13 cellular contexts compared by ENCODE assay signal in the genomic region with DNA sequence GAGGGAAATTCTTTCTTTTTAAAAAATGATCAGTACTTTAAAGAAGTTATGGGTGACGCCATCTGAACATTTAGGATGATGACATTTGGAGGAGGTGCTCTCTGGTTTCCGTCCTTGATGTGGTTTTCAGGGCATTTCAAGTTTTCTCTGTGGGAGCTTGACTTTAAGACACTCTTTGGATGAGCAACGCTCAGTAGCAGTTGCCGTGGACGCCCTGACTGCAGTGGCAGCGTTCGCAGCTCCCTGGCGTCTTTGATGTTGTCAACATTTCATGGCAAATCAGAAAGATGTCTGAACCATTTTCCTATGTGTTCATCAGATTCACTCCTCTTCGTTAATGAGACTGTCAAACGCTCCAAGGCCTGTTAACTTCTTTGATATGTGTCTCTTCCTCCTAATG.
A peak's percentile ranks its signal among the peaks of the same experiment; 100 is the strongest.
DNase-seq lines count a peak whose midpoint lies in the region; ATAC-seq and TF ChIP-seq lines count a peak whose summit lies in the region.
"Had no signal": no experiment of that assay in that cellular context is flagged by ENCODE, and none has a peak within 500 bp of the region (broad histone marks: within the 10 kb centered on the region; RNA-seq: fewer than 3 reads in every experiment).

No MANE protein-coding gene starts in this region.

- H3K4me3 ChIP-seq in spleen (no peak overlapping the region), esophagus squamous epithelium (no peak overlapping the region)

- DNase-seq in activated CD4-positive, alpha-beta T cell treated with anti-CD3 and anti-CD28 coated beads for 4 hours: peak; percentile 32 to 39
- peak; percentile 58 to 71 for DNase-seq in activated T-cell treated with anti-CD3 and anti-CD28 coated beads, Interleukin-2, amount 50 U/mL, for 48 hours
- peak; percentile 50 for DNase-seq in spleen
- DNase-seq in stimulated activated CD8-positive, alpha-beta memory T cell treated with anti-CD3 and anti-CD28 coated beads, Interleukin-4, amount 100 ng/mL, for 48 hours: peak; percentile 57
- no peak for DNase-seq in esophagus squamous epithelium (lab: John Stamatoyannopoulos, UW)
- no peak for DNase-seq in SKM-1 (lab: John Stamatoyannopoulos, UW; ENCODE audit: unreplicated experiment)
- DNase-seq: foreskin melanocyte; immature natural killer cell; mesendoderm; stimulated activated naive CD4-positive, alpha-beta T cell treated with Interleukin-2 at 50 U/mL for 16 hours had no signal

- no peaks in the 10 kb centered on the region for H3K27me3 ChIP-seq in spleen (replicated peaks in 1 of 7)
- no peaks in the 10 kb centered on the region for H3K27me3 ChIP-seq in esophagus squamous epithelium

- H3K9me3 ChIP-seq in spleen (no peaks in the 10 kb centered on the region), esophagus squamous epithelium (no peaks in the 10 kb centered on the region)

- 82 to 88% (median 86%) methylated on average over 10 of the region's 10 CpGs for WGBS in spleen, 5 donors
- WGBS in esophagus squamous epithelium, 2 donors: 85 to 86% methylated on average over 10 of the region's 10 CpGs

- no peak for TF ChIP-seq POLR2A in spleen (IDR thresholded peaks at IDR 0.05)
- TF ChIP-seq POLR2A in esophagus squamous epithelium (IDR thresholded peaks at IDR 0.05): no peak

- no peak for TF ChIP-seq CTCF in spleen (IDR thresholded peaks at IDR 0.05 in 8 of 11, conservative IDR thresholded peaks at IDR 0.05 in 3 of 11)
- TF ChIP-seq CTCF in esophagus squamous epithelium (IDR thresholded peaks at IDR 0.05): no peak

- intact Hi-C loops in spleen (cut with DNase I; ENCODE audit: low total_unique reads): no loop called here
- intact Hi-C loops in esophagus squamous epithelium (cut with DNase I): no loop called here

- no peak for ATAC-seq in HG02571 (IDR thresholded peaks at IDR 0.05; ENCODE audit: unreplicated experiment)
- ATAC-seq: Right ventricle myocardium inferior had no signal

- no peak overlapping the region for H3K27ac ChIP-seq in spleen
- no peak overlapping the region for H3K27ac ChIP-seq in esophagus squamous epithelium
- H3K27ac ChIP-seq: C4-2B had no signal

- H3K4me1 ChIP-seq in spleen: peaks cover 0 to 12% (median 0%) of the 10 kb centered on the region in 6 donors
- peaks cover 0 to 8% (median 0%) of the 10 kb centered on the region in 3 donors for H3K4me1 ChIP-seq in esophagus squamous epithelium

- H3K36me3 ChIP-seq in spleen (peaks cover 0 to 33% (median 0%) of the 10 kb centered on the region in 6 donors), esophagus squamous epithelium (no peaks in the 10 kb centered on the region)

Comparison
In these comparisons a context has a peak if more than half of its experiments do, and no peak if none do; other contexts are left out.
1. DNase-seq: peak in activated CD4-positive, alpha-beta T cell treated with anti-CD3 and anti-CD28 coated beads for 4 hours (2 of 2), activated T-cell treated with anti-CD3 and anti-CD28 coated beads, Interleukin-2, amount 50 U/mL, for 48 hours (2 of 2), spleen (single experiment) and stimulated activated CD8-positive, alpha-beta memory T cell treated with anti-CD3 and anti-CD28 coated beads, Interleukin-4, amount 100 ng/mL, for 48 hours (single experiment); none in esophagus squamous epithelium (single experiment) and SKM-1 (single experiment).